8 cellular contexts compared by ENCODE assay signal in the genomic region with DNA sequence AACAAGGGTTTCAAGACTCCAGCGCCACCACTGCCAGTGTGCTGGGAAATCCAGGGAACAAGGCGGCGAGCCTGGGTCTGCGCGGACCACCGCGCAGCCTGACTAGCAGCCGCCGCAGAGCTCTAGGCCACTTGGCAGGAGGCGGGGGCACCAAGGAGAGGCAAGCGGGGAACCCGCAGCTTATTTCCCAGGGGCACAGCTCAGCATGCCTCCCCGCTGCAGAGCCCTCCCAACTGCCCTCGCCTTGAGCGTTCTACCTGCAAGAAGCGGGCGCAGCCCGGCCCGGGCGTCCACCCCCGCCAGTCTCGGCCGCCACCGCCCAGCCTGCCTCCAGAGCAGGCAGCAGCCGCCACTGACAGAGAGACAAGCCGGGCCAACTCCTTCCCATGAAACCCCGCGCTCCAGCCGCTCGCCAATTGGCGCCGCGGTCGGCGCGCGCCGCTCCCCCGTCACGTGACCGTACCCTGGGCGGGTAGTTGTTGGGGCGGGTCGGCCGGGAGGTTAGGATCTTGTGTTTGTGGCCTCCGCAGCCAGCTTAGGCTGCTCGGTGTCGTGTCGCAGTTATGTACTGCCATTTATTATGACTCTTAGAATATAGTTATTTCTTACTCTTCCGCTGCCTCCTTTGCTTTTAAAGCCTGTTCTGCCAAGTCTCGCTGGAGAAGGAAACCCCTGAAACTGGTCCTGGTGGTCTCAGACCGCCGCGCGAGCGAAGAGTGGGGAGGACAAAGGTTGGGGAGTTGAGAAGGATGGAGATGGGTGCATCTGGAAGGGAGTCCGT.
A peak's percentile ranks its signal among the peaks of the same experiment; 100 is the strongest.
DNase-seq lines count a peak whose midpoint lies in the region; ATAC-seq, FAIRE-seq and TF ChIP-seq lines count a peak whose summit lies in the region.

A gene with protein sequence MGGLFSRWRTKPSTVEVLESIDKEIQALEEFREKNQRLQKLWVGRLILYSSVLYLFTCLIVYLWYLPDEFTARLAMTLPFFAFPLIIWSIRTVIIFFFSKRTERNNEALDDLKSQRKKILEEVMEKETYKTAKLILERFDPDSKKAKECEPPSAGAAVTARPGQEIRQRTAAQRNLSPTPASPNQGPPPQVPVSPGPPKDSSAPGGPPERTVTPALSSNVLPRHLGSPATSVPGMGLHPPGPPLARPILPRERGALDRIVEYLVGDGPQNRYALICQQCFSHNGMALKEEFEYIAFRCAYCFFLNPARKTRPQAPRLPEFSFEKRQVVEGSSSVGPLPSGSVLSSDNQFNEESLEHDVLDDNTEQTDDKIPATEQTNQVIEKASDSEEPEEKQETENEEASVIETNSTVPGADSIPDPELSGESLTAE (minus strand): TSS at position 365 of the 781 bp plus-strand sequence. CDS start 6,683 bp downstream, outside the sequence.

- H3K4me1 Mint-ChIP-seq in nephron progenitor cell, result peaks cover 36% of the 10 kb centered on the region
- peaks cover 9% of the 10 kb centered on the region for H3K4me1 Mint-ChIP-seq in stimulated activated naive CD8-positive, alpha-beta T cell treated with anti-CD3 and anti-CD28 coated beads, Interleukin-15, amount 100 ng/mL, for 72 hours

- peak within 1 kb of the TSS; percentile 97 for H2AFZ ChIP-seq in Loucy (ENCODE audit: low read length)

- no peaks in the 10 kb centered on the region for H3K36me3 ChIP-seq in Loucy (ENCODE audit: insufficient read depth, low read length)

- TF ChIP-seq POLR2A in H54 (IDR thresholded peaks at IDR 0.05; ENCODE audit: low read depth, low read length) (peak; percentile 85), Raji (IDR thresholded peaks at IDR 0.05; ENCODE audit: insufficient read depth, low read depth, low read length) (peak; percentile 78)

- peaks cover 25% of the 10 kb centered on the region for H4K20me1 ChIP-seq in Loucy (ENCODE audit: insufficient read depth, low read length, poor library complexity, severe bottlenecking)

- ATAC-seq in stimulated activated naive CD8-positive, alpha-beta T cell treated with anti-CD3 and anti-CD28 coated beads, Interleukin-15, amount 100 ng/mL, for 72 hours, result peak; percentile 95

- no peaks in the 10 kb centered on the region for H3K9me3 ChIP-seq in Loucy (ENCODE audit: insufficient read depth, low read depth, low read length)

- no peaks in the 10 kb centered on the region for H3K9me3 Mint-ChIP-seq in nephron progenitor cell
- H3K9me3 Mint-ChIP-seq in stimulated activated naive CD8-positive, alpha-beta T cell treated with anti-CD3 and anti-CD28 coated beads, Interleukin-15, amount 100 ng/mL, for 72 hours, result no peaks in the 10 kb centered on the region

- no peaks in the 10 kb centered on the region for H3K9me2 ChIP-seq in Loucy (replicated peaks; ENCODE audit: low read depth, low read length)

- TF ChIP-seq CTCF in Loucy (conservative IDR thresholded peaks at IDR 0.05; ENCODE audit: low read length) (no peak; the same call in 1 of the 2 replicates), fibroblast of pulmonary artery (IDR thresholded peaks at IDR 0.05; ENCODE audit: low read length, missing control alignments) (no peak), nephron progenitor cell (IDR thresholded peaks at IDR 0.05) (no peak)

- H3K9ac ChIP-seq in Loucy (ENCODE audit: low read depth, low read length, poor library complexity, severe bottlenecking), result peak within 1 kb of the TSS; percentile 86

- H3K27me3 Mint-ChIP-seq in nephron progenitor cell (ENCODE audit: low read depth, poor library complexity), result peaks cover 20% of the 10 kb centered on the region
- no peaks in the 10 kb centered on the region for H3K27me3 Mint-ChIP-seq in stimulated activated naive CD8-positive, alpha-beta T cell treated with anti-CD3 and anti-CD28 coated beads, Interleukin-15, amount 100 ng/mL, for 72 hours

- H3K4me1 ChIP-seq in Loucy (ENCODE audit: insufficient read depth, low read length, poor library complexity, severe bottlenecking), result peaks cover 46% of the 10 kb centered on the region

- H3K36me3 Mint-ChIP-seq in nephron progenitor cell (ENCODE audit: low read depth), result no peaks in the 10 kb centered on the region

- H3K4me2 ChIP-seq in Loucy (ENCODE audit: low read depth, low read length, poor library complexity, severe bottlenecking), result peak within 1 kb of the TSS; percentile 87

- peaks cover 48% of the 10 kb centered on the region for H3K79me2 ChIP-seq in Loucy (ENCODE audit: insufficient read depth, low read length)

- FAIRE-seq in H54 (lab: Jason Lieb, UNC), result peak; percentile 27

- H3K4me3 ChIP-seq in Loucy (ENCODE audit: low read length, poor library complexity, severe bottlenecking), result peak within 1 kb of the TSS; percentile 86
- peak within 1 kb of the TSS; percentile 77 for H3K4me3 ChIP-seq in fibroblast of pulmonary artery (replicated peaks; ENCODE audit: low read depth, low read length)

- peak within 1 kb of the TSS; percentile 91 for H3K4me3 Mint-ChIP-seq in nephron progenitor cell
- peak within 1 kb of the TSS; percentile 87 to 94 for H3K4me3 Mint-ChIP-seq in stimulated activated naive CD8-positive, alpha-beta T cell treated with anti-CD3 and anti-CD28 coated beads, Interleukin-15, amount 100 ng/mL, for 72 hours

- no peaks in the 10 kb centered on the region for H3K27me3 ChIP-seq in Loucy (ENCODE audit: insufficient read depth, low read length, poor library complexity, severe bottlenecking)

- H3K27ac Mint-ChIP-seq in nephron progenitor cell, result peak within 1 kb of the TSS; percentile 75
- H3K27ac Mint-ChIP-seq in stimulated activated naive CD8-positive, alpha-beta T cell treated with anti-CD3 and anti-CD28 coated beads, Interleukin-15, amount 100 ng/mL, for 72 hours, result peak within 1 kb of the TSS; percentile 95 to 98

- DNase-seq in EL (peak; percentile 89), H54 (ENCODE audit: insufficient read length, low spot score) (peak; percentile 84), fibroblast of pulmonary artery (ENCODE audit: low read depth) (peak; percentile 84), nephron progenitor cell (peak; percentile 92)
- peak; percentile 81 for DNase-seq in activated T-helper 9 cell treated with anti-CD3 and anti-CD28 coated beads, Interleukin-2, amount 50 U/mL, for 16 hours (ENCODE audit: low read depth)
- peak; percentile 91 to 92 for DNase-seq in stimulated activated naive CD8-positive, alpha-beta T cell treated with anti-CD3 and anti-CD28 coated beads, Interleukin-15, amount 100 ng/mL, for 72 hours

- no peaks in the 10 kb centered on the region for H3F3A ChIP-seq in Loucy (ENCODE audit: low read depth)

Comparison
In these comparisons a context has a peak if more than half of its experiments do, and no peak if none do; other contexts are left out.
1. Peak in every context shown above with its lines: DNase-seq, ATAC-seq and H3K4me3 ChIP-seq.